In genomic region chr4:139849219-139849618, GRCh38 we compare ENCODE assay signal across 13 cellular contexts.
A peak's percentile ranks its signal among the peaks of the same experiment; 100 is the strongest.
DNase-seq lines count a peak whose midpoint lies in the region; ATAC-seq and TF ChIP-seq lines count a peak whose summit lies in the region.
"Had no signal": no experiment of that assay in that cellular context is flagged by ENCODE, and none has a peak within 500 bp of the region (broad histone marks: within the 10 kb centered on the region; RNA-seq: fewer than 3 reads in every experiment).

No MANE protein-coding gene starts in this region.

- peak; percentile 49 for DNase-seq in DMS153 (lab: John Stamatoyannopoulos, UW)
- DNase-seq in NCI-H146 treated with DMSO at 0.1 percent for 48 hours (lab: John Stamatoyannopoulos, UW; ENCODE audit: unreplicated experiment), result peak; percentile 61
- DNase-seq in NCI-H2107 treated with DMSO at 0.1 percent for 48 hours (lab: John Stamatoyannopoulos, UW; ENCODE audit: unreplicated experiment), result no peak
- no peak for DNase-seq in DMS114 treated with DMSO at 0.1 percent for 48 hours (lab: John Stamatoyannopoulos, UW; ENCODE audit: unreplicated experiment)
- DNase-seq in NCI-H2171 treated with DMSO at 0.1 percent for 48 hours (lab: John Stamatoyannopoulos, UW), result no peak
- no peak for DNase-seq in psoas muscle
- DNase-seq: activated CD4-positive, alpha-beta memory T cell treated with anti-CD3 and anti-CD28 coated beads, Interleukin-2, amount 10 ng/mL, durations not matched to agents 7 days and 5 days; H7; NCI-H345; PC-3; stimulated activated CD4-positive, alpha-beta T cell treated with anti-CD3 and anti-CD28 coated beads, Interleukin-4, amount 100 ng/mL, for 4 hours had no signal

- H3K4me1 ChIP-seq in psoas muscle, result no peaks in the 10 kb centered on the region

- no peak overlapping the region for H3K4me3 ChIP-seq in psoas muscle

- peak overlapping the region; percentile 60 to 81 (median 73) for H3K27ac Mint-ChIP-seq in nephron
- H3K27ac Mint-ChIP-seq: activated CD4-positive, alpha-beta memory T cell treated with anti-CD3 and anti-CD28 coated beads, Interleukin-2, amount 10 ng/mL, durations not matched to agents 7 days and 5 days had no signal

- no peaks in the 10 kb centered on the region for H3K36me3 Mint-ChIP-seq in nephron (ENCODE audit: low read depth)

- no peaks in the 10 kb centered on the region for H3K9me3 Mint-ChIP-seq in nephron
- H3K9me3 Mint-ChIP-seq: activated CD4-positive, alpha-beta memory T cell treated with anti-CD3 and anti-CD28 coated beads, Interleukin-2, amount 10 ng/mL, durations not matched to agents 7 days and 5 days had no signal

- no peak for ATAC-seq in psoas muscle
- ATAC-seq: PC-3 had no signal

- TF ChIP-seq CTCF in VCaP (conservative IDR thresholded peaks at IDR 0.05), result no peak
- no peak for TF ChIP-seq CTCF in nephron (IDR thresholded peaks at IDR 0.05; ENCODE audit: unreplicated experiment in 3 of 3)
- TF ChIP-seq CTCF in psoas muscle (IDR thresholded peaks at IDR 0.05), result no peak

- no peaks in the 10 kb centered on the region for H3K9me3 ChIP-seq in psoas muscle

- no peaks in the 10 kb centered on the region for H3K36me3 ChIP-seq in psoas muscle (ENCODE audit: insufficient read depth in 1 of 2, low read depth in 1 of 2)

- H3K4me1 Mint-ChIP-seq in nephron, result peaks cover 12% of the 10 kb centered on the region

- H3K27me3 ChIP-seq in psoas muscle (ENCODE audit: insufficient read depth in 3 of 3, low read length in 2 of 3), result no peaks in the 10 kb centered on the region

- WGBS in psoas muscle, 3 donors, result 58 to 70% (median 67%) methylated on average over 3 of the region's 3 CpGs

- intact Hi-C loops in psoas muscle (cut with DNase I), result no loop called here

- H3K4me3 Mint-ChIP-seq in nephron, result peak overlapping the region; percentile 47 to 79 (median 76)
- H3K4me3 Mint-ChIP-seq: activated CD4-positive, alpha-beta memory T cell treated with anti-CD3 and anti-CD28 coated beads, Interleukin-2, amount 10 ng/mL, durations not matched to agents 7 days and 5 days had no signal

- H3K27ac ChIP-seq in VCaP (peak overlapping the region; percentile 96), psoas muscle (no peak overlapping the region)

- no peaks in the 10 kb centered on the region for H3K27me3 Mint-ChIP-seq in nephron (ENCODE audit: low read depth)

Comparison
In these comparisons a context has a peak if more than half of its experiments do, and no peak if none do; other contexts are left out.
1. DNase-seq: peak in DMS153 (single experiment) and NCI-H146 treated with DMSO at 0.1 percent for 48 hours (single experiment); none in NCI-H2107 treated with DMSO at 0.1 percent for 48 hours (single experiment), DMS114 treated with DMSO at 0.1 percent for 48 hours (single experiment), NCI-H2171 treated with DMSO at 0.1 percent for 48 hours (single experiment) and psoas muscle (0 of 2).